In genomic region chr3:9135930-9136525, GRCh38 we compare ENCODE assay signal across 10 cellular contexts.
A peak's percentile ranks its signal among the peaks of the same experiment; 100 is the strongest.
DNase-seq lines count a peak whose midpoint lies in the region; ATAC-seq and TF ChIP-seq lines count a peak whose summit lies in the region.
"Had no signal": no experiment of that assay in that cellular context is flagged by ENCODE, and none has a peak within 500 bp of the region (broad histone marks: within the 10 kb centered on the region; RNA-seq: fewer than 3 reads in every experiment).

No MANE protein-coding gene starts in this region.

- H3K9me3 Mint-ChIP-seq in activated naive CD4-positive, alpha-beta T cell treated with anti-CD3 and anti-CD28 coated beads, Interleukin-2, amount 50 U/mL, for 24 hours: no peaks in the 10 kb centered on the region
- peaks cover 0 to 14% (median 2%) of the 10 kb centered on the region in 9 donors for H3K9me3 Mint-ChIP-seq in naive thymus-derived CD8-positive, alpha-beta T cell
- H3K9me3 Mint-ChIP-seq in type B pancreatic cell: no peaks in the 10 kb centered on the region

- H3K27ac Mint-ChIP-seq in activated naive CD4-positive, alpha-beta T cell treated with anti-CD3 and anti-CD28 coated beads, Interleukin-2, amount 50 U/mL, for 24 hours: no peak overlapping the region
- H3K27ac Mint-ChIP-seq in naive thymus-derived CD8-positive, alpha-beta T cell: no peak overlapping the region
- peak overlapping the region; percentile 65 for H3K27ac Mint-ChIP-seq in type B pancreatic cell

- peak; percentile 35 for ATAC-seq in foreskin keratinocyte
- ATAC-seq in naive thymus-derived CD8-positive, alpha-beta T cell: no peak
- no peak for ATAC-seq in HG02759 (IDR thresholded peaks at IDR 0.05; ENCODE audit: unreplicated experiment)

- peaks cover 6% of the 10 kb centered on the region for H3K4me1 ChIP-seq in foreskin keratinocyte

- peaks cover 4% of the 10 kb centered on the region for H3K4me1 Mint-ChIP-seq in activated naive CD4-positive, alpha-beta T cell treated with anti-CD3 and anti-CD28 coated beads, Interleukin-2, amount 50 U/mL, for 24 hours
- peaks cover 0 to 6% (median 3%) of the 10 kb centered on the region in 4 donors for H3K4me1 Mint-ChIP-seq in naive thymus-derived CD8-positive, alpha-beta T cell
- peaks cover 41% of the 10 kb centered on the region for H3K4me1 Mint-ChIP-seq in type B pancreatic cell (ENCODE audit: unreplicated experiment)

- TF ChIP-seq CTCF in foreskin keratinocyte (conservative IDR thresholded peaks at IDR 0.05): no peak
- TF ChIP-seq CTCF in type B pancreatic cell (conservative IDR thresholded peaks at IDR 0.05): no peak

- POLR2A ChIA-PET in naive thymus-derived CD8-positive, alpha-beta T cell (lab: Charles Lee): no interaction called here

- no peak overlapping the region for H3K27ac ChIP-seq in foreskin keratinocyte
- H3K27ac ChIP-seq: C4-2B had no signal

- peak overlapping the region; percentile 69 for H3K4me3 Mint-ChIP-seq in activated naive CD4-positive, alpha-beta T cell treated with anti-CD3 and anti-CD28 coated beads, Interleukin-2, amount 50 U/mL, for 24 hours
- peak overlapping the region in 6 of 10 donors; percentile 40 to 68 (median 57) for H3K4me3 Mint-ChIP-seq in naive thymus-derived CD8-positive, alpha-beta T cell
- peak overlapping the region; percentile 81 for H3K4me3 Mint-ChIP-seq in type B pancreatic cell

- no peaks in the 10 kb centered on the region for H3K27me3 ChIP-seq in foreskin keratinocyte

- H3K36me3 Mint-ChIP-seq in activated naive CD4-positive, alpha-beta T cell treated with anti-CD3 and anti-CD28 coated beads, Interleukin-2, amount 50 U/mL, for 24 hours: peaks cover 4% of the 10 kb centered on the region
- H3K36me3 Mint-ChIP-seq in naive thymus-derived CD8-positive, alpha-beta T cell: peaks cover 0 to 12% (median 5%) of the 10 kb centered on the region in 3 donors
- no peaks in the 10 kb centered on the region for H3K36me3 Mint-ChIP-seq in type B pancreatic cell

- DNase-seq in activated naive CD4-positive, alpha-beta T cell treated with anti-CD3 and anti-CD28 coated beads, Interleukin-2, amount 50 U/mL, for 16 hours: no peak
- DNase-seq in foreskin keratinocyte (no peak), type B pancreatic cell (ENCODE audit: extremely low spot score, unreplicated experiment) (no peak), DMS79 (lab: John Stamatoyannopoulos, UW) (no peak), NCI-H2171 (lab: John Stamatoyannopoulos, UW) (no peak)
- DNase-seq in naive thymus-derived CD8-positive, alpha-beta T cell: peak in 1 of 10 donors; percentile 3
- DNase-seq: SHP77 treated with DMSO at 0.1 percent for 48 hours had no signal

- peaks cover 11% of the 10 kb centered on the region for H3K27me3 Mint-ChIP-seq in activated naive CD4-positive, alpha-beta T cell treated with anti-CD3 and anti-CD28 coated beads, Interleukin-2, amount 50 U/mL, for 24 hours
- H3K27me3 Mint-ChIP-seq in naive thymus-derived CD8-positive, alpha-beta T cell: peaks cover 7 to 46% (median 25%) of the 10 kb centered on the region in 5 donors
- no peaks in the 10 kb centered on the region for H3K27me3 Mint-ChIP-seq in type B pancreatic cell
